Comparison of ENCODE assay signal across 20 cellular contexts in genomic region chr6:33088258-33088930, GRCh38. TPM values are rescaled to one million over a fixed set of nuclear protein-coding genes. Genes with fewer than 3 reads are reported as not detected.
A peak's percentile ranks its signal among the peaks of the same experiment; 100 is the strongest.
DNase-seq lines count a peak whose midpoint lies in the region; ATAC-seq lines count a peak whose summit lies in the region.
"Had no signal": no experiment of that assay in that cellular context is flagged by ENCODE, and none has a peak within 500 bp of the region (broad histone marks: within the 10 kb centered on the region; RNA-seq: fewer than 3 reads in every experiment).

No MANE protein-coding gene starts in this region.

- no peak for ATAC-seq in central memory CD8-positive, alpha-beta T cell (replicated peaks; ENCODE audit: extremely low read depth, poor library complexity, severe bottlenecking)
- ATAC-seq in naive B cell (ENCODE audit: low read depth in 2 of 2) (peak; percentile 14 to 35), left colon (no peak)
- ATAC-seq: natural killer cell had no signal

- H3K27me3 Mint-ChIP-seq in central memory CD8-positive, alpha-beta T cell: no peaks in the 10 kb centered on the region
- H3K27me3 Mint-ChIP-seq in naive B cell: no peaks in the 10 kb centered on the region

- peaks cover 12% of the 10 kb centered on the region for H3K4me1 Mint-ChIP-seq in central memory CD8-positive, alpha-beta T cell
- H3K4me1 Mint-ChIP-seq in naive B cell: peaks cover 41 to 58% (median 53%) of the 10 kb centered on the region in 3 donors
- H3K4me1 Mint-ChIP-seq: natural killer cell had no signal

- no peak overlapping the region for H3K4me3 Mint-ChIP-seq in central memory CD8-positive, alpha-beta T cell
- peak overlapping the region in 1 of 8 donors; percentile 4 for H3K4me3 Mint-ChIP-seq in naive B cell
- H3K4me3 Mint-ChIP-seq: mesothelial cell of epicardium, natural killer cell had no signal

- H3K36me3 Mint-ChIP-seq in central memory CD8-positive, alpha-beta T cell (ENCODE audit: insufficient read depth): peaks cover 37% of the 10 kb centered on the region
- peaks cover 15 to 55% of the 10 kb centered on the region in 2 donors for H3K36me3 Mint-ChIP-seq in naive B cell
- H3K36me3 Mint-ChIP-seq: activated naive CD4-positive, alpha-beta T cell treated with anti-CD3 and anti-CD28 coated beads, Interleukin-2, amount 50 U/mL, for 72 hours; natural killer cell had no signal

- no peaks in the 10 kb centered on the region for H3K9me3 Mint-ChIP-seq in central memory CD8-positive, alpha-beta T cell
- no peaks in the 10 kb centered on the region for H3K9me3 Mint-ChIP-seq in naive B cell
- H3K9me3 Mint-ChIP-seq: activated naive CD4-positive, alpha-beta T cell treated with anti-CD3 and anti-CD28 coated beads, Interleukin-2, amount 50 U/mL, for 72 hours; activated T-helper 2 cell treated with anti-CD3 and anti-CD28 coated beads, Interferon-gamma antibody, Interleukin-2, Interleukin-4, amounts not matched to agents 10 μg/mL and 5 μg/mL and 100 μg/mL, durations not matched to agents 14 hours and 24 hours and 36 hours; mesothelial cell of epicardium; natural killer cell had no signal

- DNase-seq in DMS53 (lab: John Stamatoyannopoulos, UW) (peak; percentile 89), HPDE6-E6E7 (ENCODE audit: extremely low spot score) (peak; percentile 42), naive B cell (no peak), left colon (no peak), iPS-NIHi11 (ENCODE audit: low spot score) (no peak), NCI-H2227 (lab: John Stamatoyannopoulos, UW; ENCODE audit: unreplicated experiment) (no peak)
- DNase-seq in central memory CD8-positive, alpha-beta T cell (ENCODE audit: low spot score in 2 of 2): no peak
- DNase-seq: activated CD4-positive, alpha-beta T cell treated with anti-CD3 and anti-CD28 coated beads, Interleukin-2, amount 50 U/mL, for 1 hour; anterior cingulate cortex; KG1; left ventricle myocardium inferior; natural killer cell; NCI-H187; RPMI8226; SK-N-SH; stimulated activated CD4-positive, alpha-beta T cell treated with anti-CD3 and anti-CD28 coated beads, Interleukin-2, amount 100 ng/mL, for 48 hours; stimulated activated naive CD4-positive, alpha-beta T cell had no signal

- intact Hi-C loops in left colon (cut with DNase I, micrococcal nuclease): loop anchor here in 1 of 2 donors (10.0 kb wide), 1 partner anchor 74 kb away; no protein-coding TSS in a partner anchor

- H3K27ac Mint-ChIP-seq in central memory CD8-positive, alpha-beta T cell (ENCODE audit: low read depth): peak overlapping the region; percentile 5
- peak overlapping the region; percentile 71 to 93 (median 83) for H3K27ac Mint-ChIP-seq in naive B cell
- H3K27ac Mint-ChIP-seq: activated T-helper 2 cell treated with anti-CD3 and anti-CD28 coated beads, Interferon-gamma antibody, Interleukin-2, Interleukin-4, amounts not matched to agents 10 μg/mL and 5 μg/mL and 100 μg/mL, durations not matched to agents 14 hours and 24 hours and 36 hours; mesothelial cell of epicardium; natural killer cell had no signal

RNA-seq across cellular contexts. Expression of gene HLA-DPB1, which starts 12.6 kb away (rescaled TPM):
- 1,000 to 10,000 TPM; 1,951 to 3,267 (median 2,600) TPM for polyA plus RNA-seq in naive B cell (ENCODE audit: low read depth in 6 of 6)
- total RNA-seq in left colon: 10 to 100 TPM; 15.1 to 65.5 TPM

RNA-seq across cellular contexts. Expression of gene HLA-DPA1, which starts 14.9 kb away (rescaled TPM):
- 1,000 to 10,000 TPM; 2,534 to 3,526 (median 2,823) TPM for polyA plus RNA-seq in naive B cell (ENCODE audit: low read depth in 6 of 6)
- 100 to 1,000 TPM in 1 of 2 donors, 10 to 100 TPM in 1; 14.8 to 103 TPM for total RNA-seq in left colon

Comparison
In these comparisons a context has a peak if more than half of its experiments do, and no peak if none do; other contexts are left out.
1. DNase-seq: peak in DMS53 (single experiment) and HPDE6-E6E7 (single experiment); none in central memory CD8-positive, alpha-beta T cell (0 of 2), naive B cell (single experiment), left colon (0 of 2), iPS-NIHi11 (single experiment) and NCI-H2227 (single experiment).
2. ATAC-seq: peak in naive B cell (2 of 2); none in central memory CD8-positive, alpha-beta T cell (single experiment) and left colon (single experiment).